Comparison of ENCODE assay signal across 17 cellular contexts in genomic region chr4:115279300-115279699, GRCh38.
DNase-seq lines count a peak whose midpoint lies in the region; ATAC-seq and TF ChIP-seq lines count a peak whose summit lies in the region.
"Had no signal": no experiment of that assay in that cellular context is flagged by ENCODE, and none has a peak within 500 bp of the region (broad histone marks: within the 10 kb centered on the region; RNA-seq: fewer than 3 reads in every experiment).

No MANE protein-coding gene starts in this region.

- H3K23ac ChIP-seq in neuronal stem cell (ENCODE audit: low read depth, low read length, poor library complexity): no peak overlapping the region

- H3K9me3 Mint-ChIP-seq in activated T-helper 1 cell treated with anti-CD3 and anti-CD28 coated beads, Interleukin-12 subunit alpha, Interleukin-12 subunit beta, Interleukin-2, Interleukin-4 antibody, amounts not matched to agents 30 ng/mL and 10 ng/mL and 1 ng/mL, durations not matched to agents 14 hours and 24 hours and 36 hours: no peaks in the 10 kb centered on the region
- H3K9me3 Mint-ChIP-seq: CD4-positive, alpha-beta T cell had no signal

- H3K27ac ChIP-seq in SU-DHL-6 (ENCODE audit: low read depth, low read length): peak overlapping the region; percentile 60
- no peak overlapping the region for H3K27ac ChIP-seq in neuronal stem cell (replicated peaks; ENCODE audit: low read length)
- H3K27ac ChIP-seq: body of pancreas, hepatocyte, left lung had no signal

- no peak overlapping the region for H2BK12ac ChIP-seq in neuronal stem cell (ENCODE audit: low read length)

- no peak overlapping the region for H2AK5ac ChIP-seq in neuronal stem cell (ENCODE audit: low read depth, low read length)

- no peak overlapping the region for H3K4me3 Mint-ChIP-seq in T-helper 17 cell
- H3K4me3 Mint-ChIP-seq in activated T-helper 1 cell treated with anti-CD3 and anti-CD28 coated beads, Interleukin-12 subunit alpha, Interleukin-12 subunit beta, Interleukin-2, Interleukin-4 antibody, amounts not matched to agents 30 ng/mL and 10 ng/mL and 1 ng/mL, durations not matched to agents 14 hours and 24 hours and 36 hours: no peak overlapping the region
- H3K4me3 Mint-ChIP-seq: CD4-positive, alpha-beta T cell had no signal

- H3K9me3 ChIP-seq in SU-DHL-6 (ENCODE audit: insufficient read depth, low read length): no peaks in the 10 kb centered on the region
- no peaks in the 10 kb centered on the region for H3K9me3 ChIP-seq in neuronal stem cell (replicated peaks in 1 of 2; ENCODE audit: control insufficient read depth in 2 of 2, insufficient read depth in 1 of 2, low read depth in 1 of 2, low read length in 2 of 2)
- H3K9me3 ChIP-seq in T-helper 17 cell (ENCODE audit: control insufficient read depth, low read length, poor library complexity, severe bottlenecking): no peaks in the 10 kb centered on the region
- H3K9me3 ChIP-seq: body of pancreas, left lung had no signal

- no peak overlapping the region for H4K8ac ChIP-seq in neuronal stem cell (ENCODE audit: low read depth, low read length)

- H3K4me2 ChIP-seq in SU-DHL-6 (ENCODE audit: low read depth, low read length, poor library complexity, severe bottlenecking) (peak overlapping the region; percentile 20), neuronal stem cell (ENCODE audit: insufficient read depth, low read length, poor library complexity, severe bottlenecking) (no peak overlapping the region)
- H3K4me2 ChIP-seq: hepatocyte had no signal

- H3K4me3 ChIP-seq in SU-DHL-6 (ENCODE audit: insufficient read depth, low read length, poor library complexity, severe bottlenecking): no peak overlapping the region
- H3K4me3 ChIP-seq in neuronal stem cell (ENCODE audit: low read length in 2 of 2): no peak overlapping the region
- H3K4me3 ChIP-seq: body of pancreas, hepatocyte, left lung had no signal

- TF ChIP-seq CTCF in SU-DHL-6 (IDR thresholded peaks at IDR 0.05; ENCODE audit: insufficient read depth, low read length, poor library complexity, severe bottlenecking): no peak

- no peaks in the 10 kb centered on the region for H3K79me1 ChIP-seq in neuronal stem cell (ENCODE audit: low read depth, low read length)

- no peak overlapping the region for H2BK15ac ChIP-seq in neuronal stem cell (ENCODE audit: low read length)

- no peaks in the 10 kb centered on the region for H3K27me3 Mint-ChIP-seq in T-helper 17 cell
- peaks cover 4% of the 10 kb centered on the region for H3K27me3 Mint-ChIP-seq in activated T-helper 1 cell treated with anti-CD3 and anti-CD28 coated beads, Interleukin-12 subunit alpha, Interleukin-12 subunit beta, Interleukin-2, Interleukin-4 antibody, amounts not matched to agents 30 ng/mL and 10 ng/mL and 1 ng/mL, durations not matched to agents 14 hours and 24 hours and 36 hours (ENCODE audit: insufficient read depth)
- H3K27me3 Mint-ChIP-seq: CD4-positive, alpha-beta T cell; progenitor cell of endocrine pancreas had no signal

- WGBS in neuronal stem cell (ENCODE audit: extremely low coverage in 2 of 2, insufficient read length in 2 of 2, insufficient replicate concordance in 1 of 2), 2 donors: no CpG with 5 or more reads among the region's 1 CpG

- DNase-seq in MV-4-11 (lab: John Stamatoyannopoulos, UW) (peak; percentile 79), neuronal stem cell (ENCODE audit: low spot score) (no peak), T-helper 17 cell (no peak)
- no peak for DNase-seq in activated T-helper 1 cell treated with anti-CD3 and anti-CD28 coated beads, Interleukin-12 subunit alpha, Interleukin-12 subunit beta, Interleukin-2, Interleukin-4 antibody, amounts not matched to agents 30 ng/mL and 10 ng/mL and 1 ng/mL, durations not matched to agents 14 hours and 24 hours and 36 hours (ENCODE audit: low spot score)
- DNase-seq: activated naive CD4-positive, alpha-beta T cell; body of pancreas; CD4-positive, alpha-beta T cell; left lung; NCI-H1092 treated with DMSO at 0.1 percent for 48 hours; NCI-H2227 treated with DMSO at 0.1 percent for 48 hours had no signal

- H3K9me2 ChIP-seq in SU-DHL-6 (replicated peaks; ENCODE audit: insufficient read depth, low read length): no peaks in the 10 kb centered on the region

- no peaks in the 10 kb centered on the region for H4K20me1 ChIP-seq in SU-DHL-6 (ENCODE audit: low read depth, low read length)

- no peak overlapping the region for H3K4ac ChIP-seq in neuronal stem cell (ENCODE audit: low read length)

- H3K36me3 ChIP-seq in SU-DHL-6 (ENCODE audit: low read length) (no peaks in the 10 kb centered on the region; the same call in 1 of the 2 replicates), neuronal stem cell (replicated peaks in 1 of 2; ENCODE audit: control insufficient read depth in 2 of 2, insufficient read depth in 2 of 2, low read length in 2 of 2) (no peaks in the 10 kb centered on the region)
- H3K36me3 ChIP-seq: left lung had no signal

- H3K27me3 ChIP-seq in SU-DHL-6 (ENCODE audit: low read length): no peaks in the 10 kb centered on the region
- no peaks in the 10 kb centered on the region for H3K27me3 ChIP-seq in neuronal stem cell (ENCODE audit: control insufficient read depth in 3 of 3, insufficient read depth in 3 of 3, low read depth in 1 of 3, low read length in 3 of 3)
- H3K27me3 ChIP-seq: body of pancreas, hepatocyte, left lung had no signal

- peaks cover 4% of the 10 kb centered on the region for H3K4me1 Mint-ChIP-seq in T-helper 17 cell
- H3K4me1 Mint-ChIP-seq in activated T-helper 1 cell treated with anti-CD3 and anti-CD28 coated beads, Interleukin-12 subunit alpha, Interleukin-12 subunit beta, Interleukin-2, Interleukin-4 antibody, amounts not matched to agents 30 ng/mL and 10 ng/mL and 1 ng/mL, durations not matched to agents 14 hours and 24 hours and 36 hours (ENCODE audit: low read depth): peaks cover 5% of the 10 kb centered on the region

- intact Hi-C loops in activated T-helper 1 cell treated with anti-CD3 and anti-CD28 coated beads, Interleukin-12 subunit alpha, Interleukin-12 subunit beta, Interleukin-2, Interleukin-4 antibody, amounts not matched to agents 30 ng/mL and 10 ng/mL and 1 ng/mL, durations not matched to agents 14 hours and 24 hours and 36 hours (cut with micrococcal nuclease): no loop called here

- H3K27ac Mint-ChIP-seq in T-helper 17 cell: no peak overlapping the region
- no peak overlapping the region for H3K27ac Mint-ChIP-seq in activated T-helper 1 cell treated with anti-CD3 and anti-CD28 coated beads, Interleukin-12 subunit alpha, Interleukin-12 subunit beta, Interleukin-2, Interleukin-4 antibody, amounts not matched to agents 30 ng/mL and 10 ng/mL and 1 ng/mL, durations not matched to agents 14 hours and 24 hours and 36 hours
- H3K27ac Mint-ChIP-seq: CD4-positive, alpha-beta T cell; progenitor cell of endocrine pancreas had no signal

- ATAC-seq in HG02610 (IDR thresholded peaks at IDR 0.05; ENCODE audit: unreplicated experiment) (peak; percentile 67), HG02852 (IDR thresholded peaks at IDR 0.05; ENCODE audit: unreplicated experiment) (no peak), T-helper 17 cell (no peak)
- ATAC-seq: activated CD4-positive, CD25-positive, alpha-beta regulatory T cell treated with anti-CD3 and anti-CD28 coated beads, Interleukin-2, amount 50 U/mL, for 24 hours; body of pancreas; left lung; Panc1 had no signal

- H3K4me1 ChIP-seq in neuronal stem cell (ENCODE audit: control insufficient read depth in 2 of 2, insufficient read depth in 1 of 2, low read depth in 1 of 2, low read length in 2 of 2): no peaks in the 10 kb centered on the region
- H3K4me1 ChIP-seq: body of pancreas, left lung had no signal

- H2BK120ac ChIP-seq in neuronal stem cell (ENCODE audit: low read depth, low read length): no peak overlapping the region

- no peak overlapping the region for H3K9ac ChIP-seq in SU-DHL-6 (ENCODE audit: low read length)
- H3K9ac ChIP-seq in neuronal stem cell (ENCODE audit: low read depth, low read length, poor library complexity): no peak overlapping the region

- no peak overlapping the region for H2BK5ac ChIP-seq in neuronal stem cell (ENCODE audit: low read length)

- H3K14ac ChIP-seq in neuronal stem cell (ENCODE audit: low read length): no peak overlapping the region

- no peak overlapping the region for H3K18ac ChIP-seq in neuronal stem cell (ENCODE audit: low read length)

- no peaks in the 10 kb centered on the region for H3K79me2 ChIP-seq in SU-DHL-6 (ENCODE audit: insufficient read depth, low read length)
- H3K79me2 ChIP-seq: hepatocyte had no signal

- no peaks in the 10 kb centered on the region for H3K36me3 Mint-ChIP-seq in T-helper 17 cell (ENCODE audit: low read depth)
- H3K36me3 Mint-ChIP-seq in activated T-helper 1 cell treated with anti-CD3 and anti-CD28 coated beads, Interleukin-12 subunit alpha, Interleukin-12 subunit beta, Interleukin-2, Interleukin-4 antibody, amounts not matched to agents 30 ng/mL and 10 ng/mL and 1 ng/mL, durations not matched to agents 14 hours and 24 hours and 36 hours (ENCODE audit: low read depth): no peaks in the 10 kb centered on the region

- peak overlapping the region; percentile 82 for H2AFZ ChIP-seq in SU-DHL-6 (ENCODE audit: low read depth, low read length, severe bottlenecking)
- H2AFZ ChIP-seq in neuronal stem cell (ENCODE audit: low read length): peak overlapping the region; percentile 47
- H2AFZ ChIP-seq: hepatocyte had no signal

- no peak overlapping the region for H4K91ac ChIP-seq in neuronal stem cell (ENCODE audit: low read depth, low read length, poor library complexity)

- no peaks in the 10 kb centered on the region; the same call in 1 of the 2 replicates for H3F3A ChIP-seq in SU-DHL-6 (ENCODE audit: insufficient read depth)
